ENCODE assay signal across 1 cellular context in the genomic region with DNA sequence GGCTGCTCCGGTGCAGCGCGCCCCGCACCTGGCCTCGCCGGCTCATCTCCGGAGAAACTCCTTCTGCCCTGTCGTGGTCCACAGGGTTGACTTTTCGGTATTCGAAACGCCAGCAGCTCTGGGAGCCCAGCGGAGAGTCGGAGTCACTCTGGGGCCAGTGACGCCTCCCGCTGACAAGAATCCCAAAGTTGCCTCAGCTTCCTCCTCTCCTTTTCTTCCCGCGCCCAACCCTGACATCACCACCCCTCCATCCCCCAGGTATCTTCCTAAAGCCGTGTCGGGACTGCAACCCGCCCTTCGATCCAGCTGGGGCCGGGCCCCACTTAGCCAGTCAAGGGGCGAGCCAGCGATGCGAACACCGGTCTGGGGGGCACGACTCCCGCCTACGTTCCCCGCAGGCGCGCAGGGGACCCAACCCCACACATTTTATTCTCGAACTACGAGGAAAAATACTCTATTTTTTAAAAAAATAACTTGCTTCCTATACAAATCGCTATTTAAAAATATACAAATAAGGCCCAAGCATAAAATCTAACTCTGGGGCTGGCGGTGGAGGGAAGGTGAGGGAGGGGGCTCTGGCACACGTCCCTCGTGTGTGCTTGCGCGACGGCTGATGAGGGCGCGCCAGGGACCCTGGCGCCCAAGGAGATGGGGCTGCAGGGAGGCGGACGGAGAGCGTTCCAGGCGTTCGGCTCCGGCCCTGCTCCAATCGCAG.
TF ChIP-seq lines count a peak whose summit lies in the region.

No MANE protein-coding gene starts in this region.

TF ChIP-seq in GM23338, 12 proteins besides CTCF, POLR2A, EP300 and RAD21 (continued from another document):
- TF ChIP-seq ZNF462 (CRISPR knock-in tag; IDR thresholded peaks at IDR 0.05) (no peak), JUNB (IDR thresholded peaks at IDR 0.05; ENCODE audit: unreplicated experiment) (no peak), STAT1 (IDR thresholded peaks at IDR 0.05; ENCODE audit: unreplicated experiment) (no peak)
